Comparison of ENCODE assay signal across 8 cellular contexts in the genomic region with DNA sequence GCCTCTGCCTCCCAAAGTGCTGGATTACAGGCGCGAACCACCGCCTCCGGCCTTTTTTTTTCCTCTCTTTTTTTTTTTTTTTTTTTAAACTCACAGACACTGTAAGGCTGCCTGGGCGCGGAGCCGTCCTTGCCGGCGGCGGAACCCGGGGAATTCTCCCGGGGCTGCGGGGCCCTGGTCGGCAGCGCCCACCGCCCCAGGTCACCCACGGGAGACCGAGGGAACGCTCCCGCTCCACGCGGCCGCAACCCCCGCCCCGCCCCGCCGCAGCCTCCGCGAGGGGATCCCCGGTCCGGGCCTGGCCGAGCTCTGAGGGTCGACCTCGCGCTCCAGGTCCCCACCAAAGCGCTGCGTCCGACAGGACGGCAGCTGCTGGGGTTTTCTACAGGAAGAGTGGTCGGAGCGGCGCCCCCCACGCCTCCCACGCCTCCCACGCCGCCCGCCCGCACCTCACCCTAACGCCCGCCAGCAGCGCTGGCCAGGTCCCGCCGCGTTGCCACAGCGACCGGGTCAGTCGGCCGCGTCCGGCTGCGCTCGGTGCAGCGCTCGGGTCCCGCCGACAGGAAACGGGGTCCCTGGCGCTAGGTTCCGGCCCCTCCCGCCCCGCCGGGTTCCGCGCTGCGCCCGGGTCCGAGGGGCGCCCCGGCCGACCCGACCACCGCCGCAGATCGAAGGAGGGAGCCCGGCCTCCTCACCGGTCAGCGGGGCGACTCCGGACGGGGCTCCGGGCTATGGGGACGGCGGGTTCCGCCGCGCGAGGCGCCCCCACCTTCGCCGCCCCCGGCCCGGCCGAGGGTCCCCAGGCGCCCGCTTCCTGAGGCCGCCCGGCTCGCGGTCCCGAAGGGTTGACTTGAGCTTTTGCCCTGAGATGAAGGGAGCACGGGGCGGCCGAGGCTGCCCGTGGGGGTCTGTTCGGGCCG. TPM values are rescaled to one million over a fixed set of nuclear protein-coding genes. Genes with fewer than 3 reads are reported as not detected.
DNase-seq lines count a peak whose midpoint lies in the region; ATAC-seq, FAIRE-seq and TF ChIP-seq lines count a peak whose summit lies in the region.

A gene with protein sequence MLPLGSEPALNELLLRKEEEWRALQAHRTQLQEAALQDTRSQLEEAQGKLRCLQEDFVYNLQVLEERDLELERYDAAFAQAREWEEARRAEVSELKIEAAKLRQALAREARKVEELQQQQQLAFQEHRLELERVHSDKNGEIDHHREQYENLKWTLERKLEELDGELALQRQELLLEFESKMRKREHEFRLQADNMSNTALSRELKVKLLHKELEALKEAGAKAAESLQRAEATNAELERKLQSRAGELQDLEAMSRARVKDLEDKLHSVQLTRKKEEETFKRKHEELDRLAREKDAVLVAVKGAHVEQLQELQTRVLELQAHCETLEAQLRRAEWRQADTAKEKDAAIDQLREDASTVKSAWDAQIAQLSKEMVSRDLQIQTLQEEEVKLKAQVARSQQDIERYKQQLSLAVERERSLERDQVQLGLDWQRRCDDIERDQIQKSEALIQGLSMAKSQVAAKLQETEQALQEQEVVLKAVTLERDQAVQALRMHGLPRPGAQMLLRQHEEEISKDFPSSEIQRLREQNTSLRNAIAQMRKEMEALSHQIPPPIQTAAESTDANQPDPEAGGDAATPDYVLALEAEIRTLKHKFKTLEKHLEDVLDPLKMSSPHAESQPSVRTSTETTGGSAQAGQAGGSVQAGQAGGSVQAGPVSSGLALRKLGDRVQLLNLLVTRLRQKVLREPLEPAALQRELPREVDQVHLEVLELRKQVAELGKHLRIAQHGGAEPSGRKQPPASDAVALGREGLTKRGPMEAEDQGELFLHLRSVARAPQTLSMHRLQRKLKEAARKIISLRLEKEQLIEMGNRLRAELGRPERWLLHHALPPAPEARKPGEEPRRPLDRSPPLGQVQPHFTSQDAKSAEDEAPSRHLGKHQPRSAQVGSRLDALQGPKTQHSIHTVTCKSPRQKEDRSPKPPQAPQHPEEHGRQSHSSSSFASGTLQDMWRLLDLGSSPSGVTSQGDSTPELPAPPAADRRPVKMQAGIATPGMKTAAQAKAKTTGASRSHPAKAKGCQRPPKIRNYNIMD (minus strand): TSS at position 512 of the 920 bp plus-strand sequence. CDS start 10,898 bp downstream, outside the sequence.

- no peaks in the 10 kb centered on the region for H3K9me3 ChIP-seq in Peyer's patch
- H3K9me3 ChIP-seq in tibial nerve, result no peaks in the 10 kb centered on the region

- peak in 1 of 2 donors; percentile 61 for TF ChIP-seq EP300 in tibial nerve (IDR thresholded peaks at IDR 0.05)

- peaks cover 11% of the 10 kb centered on the region for H3K4me1 Mint-ChIP-seq in neural crest cell

- H3K9me3 Mint-ChIP-seq in neural crest cell, result no peaks in the 10 kb centered on the region

- H3K4me3 ChIP-seq in Peyer's patch (peak within 1 kb of the TSS; percentile 49 to 95 (median 88)), tibial nerve (peak within 1 kb of the TSS; percentile 77 to 93 (median 87))

- peak; percentile 70 for ATAC-seq in HG03460 (IDR thresholded peaks at IDR 0.05; ENCODE audit: unreplicated experiment)

- H3K27ac ChIP-seq in Peyer's patch (peak within 1 kb of the TSS; percentile 73 to 86 (median 83)), tibial nerve (peak within 1 kb of the TSS; percentile 75 to 94 (median 89))

- no peaks in the 10 kb centered on the region for H3K27me3 ChIP-seq in Peyer's patch
- no peaks in the 10 kb centered on the region for H3K27me3 ChIP-seq in tibial nerve

- no peak for TF ChIP-seq POLR2A in Peyer's patch (IDR thresholded peaks at IDR 0.05)
- TF ChIP-seq POLR2A in tibial nerve (IDR thresholded peaks at IDR 0.05), result peak in 1 of 2 donors; percentile 24

- DNase-seq in CD1c-positive myeloid dendritic cell (ENCODE audit: extremely low spot score), result peak; percentile 86
- DNase-seq in GM19238 (ENCODE audit: insufficient read length, low spot score), result peak; percentile 96
- peak; percentile 76 to 88 (median 88) for DNase-seq in Peyer's patch
- DNase-seq in activated naive CD4-positive, alpha-beta T cell (lab: John Stamatoyannopoulos, UW), result peak; percentile 31 to 59 (median 46)
- peak; percentile 94 to 96 for DNase-seq in frontal cortex (ENCODE audit: low spot score in 2 of 2)
- peak; percentile 73 for DNase-seq in neural crest cell (ENCODE audit: low read depth, low spot score)
- DNase-seq in tibial nerve (ENCODE audit: low spot score in 2 of 2), result peak; percentile 52 to 63

- peak within 1 kb of the TSS; percentile 85 for H3K4me3 Mint-ChIP-seq in neural crest cell

- H3K36me3 Mint-ChIP-seq in neural crest cell (ENCODE audit: low read depth), result no peaks in the 10 kb centered on the region

- H3K27ac Mint-ChIP-seq in neural crest cell (ENCODE audit: unreplicated experiment), result no peak within 1 kb of the TSS

- H3K36me3 ChIP-seq in Peyer's patch (no peaks in the 10 kb centered on the region), tibial nerve (peaks cover 0 to 3% (median 0%) of the 10 kb centered on the region in 3 donors)

- peak in 4 of 6 experiments; percentile 1 to 37 (median 26) for TF ChIP-seq CTCF in Peyer's patch (IDR thresholded peaks at IDR 0.05)
- peak; percentile 13 for TF ChIP-seq CTCF in neural crest cell (conservative IDR thresholded peaks at IDR 0.05)
- peak in 3 of 5 experiments; percentile 12 to 78 (median 68) for TF ChIP-seq CTCF in tibial nerve (IDR thresholded peaks at IDR 0.05)

- no peak for FAIRE-seq in frontal cortex (lab: Jason Lieb, UNC)

- peaks cover 3 to 39% (median 22%) of the 10 kb centered on the region in 4 donors for H3K4me1 ChIP-seq in Peyer's patch
- peaks cover 3 to 51% (median 32%) of the 10 kb centered on the region in 4 donors for H3K4me1 ChIP-seq in tibial nerve

- H3K27me3 Mint-ChIP-seq in neural crest cell (ENCODE audit: low read depth), result no peaks in the 10 kb centered on the region

- 0% methylated on average over 32 to 94 of the region's 116 CpGs for WGBS in tibial nerve, 2 donors

RNA-seq across cellular contexts. Expression of the gene that starts here (rescaled TPM):
- 100 to 1,000 TPM in 2 of 4 donors, 10 to 100 TPM in 2; 28.2 to 144 (median 79.8) TPM for total RNA-seq in Peyer's patch
- 17.1 TPM for total RNA-seq in frontal cortex
- total RNA-seq in neural crest cell, result 47.5 and 50.3 TPM in 2 replicates
- 10 to 100 TPM; 33.5 to 91.2 (median 47.9) TPM for total RNA-seq in tibial nerve

Comparison
In these comparisons a context has a peak if more than half of its experiments do, and no peak if none do; other contexts are left out.
1. Peak in every context shown above with its lines: DNase-seq, ATAC-seq, H3K4me3 ChIP-seq and H3K27ac ChIP-seq.
2. CTCF ChIP-seq: peak in every context shown above with its lines; median percentile 68 in tibial nerve; 26 in Peyer's patch; 13 in neural crest cell.